1 cellular context compared by ENCODE assay signal in genomic region chrX:24025741-24026402, GRCh38.
TF ChIP-seq lines count a peak whose summit lies in the region.

No MANE protein-coding gene starts in this region.

TF ChIP-seq in HCT116, 20 proteins besides CTCF, POLR2A, EP300 and RAD21 (continued from another document):
- TF ChIP-seq ZBTB33 (IDR thresholded peaks at IDR 0.05; ENCODE audit: extremely low read depth, insufficient replicate concordance, low read length), result no peak
- TF ChIP-seq ELF1 (IDR thresholded peaks at IDR 0.05; ENCODE audit: borderline replicate concordance, low read depth), result no peak
- TF ChIP-seq CBX3 (IDR thresholded peaks at IDR 0.05; ENCODE audit: low read depth), result no peak
- TF ChIP-seq ATF3 (IDR thresholded peaks at IDR 0.05), result no peak
- no peak for TF ChIP-seq ZNF274 (IDR thresholded peaks at IDR 0.05; ENCODE audit: low read depth, low read length)
- no peak for TF ChIP-seq TCF7L2 (IDR thresholded peaks at IDR 0.05; ENCODE audit: borderline replicate concordance, extremely low read depth, insufficient read depth, insufficient read length)
- TF ChIP-seq JUND (IDR thresholded peaks at IDR 0.05), result no peak
- no peak; the same call in 1 of the 2 replicates for TF ChIP-seq POLR2AphosphoS5 (IDR thresholded peaks at IDR 0.05; ENCODE audit: low read depth, low read length)
- TF ChIP-seq FOSL1 (IDR thresholded peaks at IDR 0.05; ENCODE audit: low read depth), result no peak
